ENCODE assay signal across 22 cellular contexts in the genomic region with DNA sequence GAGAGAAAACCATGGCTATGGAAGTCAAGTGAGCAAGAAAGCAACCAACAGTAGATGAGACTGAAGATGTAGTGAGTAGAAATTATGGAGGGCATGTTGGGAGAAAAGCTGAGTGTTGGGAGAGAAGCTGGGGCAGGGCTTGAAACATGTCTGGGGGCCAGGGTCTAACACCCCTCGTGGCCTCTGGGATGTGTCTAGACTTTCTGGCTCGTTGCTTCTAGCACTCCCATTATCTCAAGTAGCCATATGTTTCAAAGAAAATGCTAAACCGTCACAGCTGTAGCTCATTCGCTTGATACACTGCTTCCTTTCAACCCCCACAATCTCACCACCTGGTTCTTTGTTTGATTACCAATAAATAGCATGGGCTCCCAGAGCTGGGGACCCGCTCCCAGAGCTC.
"Had no signal": no experiment of that assay in that cellular context is flagged by ENCODE, and none has a peak within 500 bp of the region (broad histone marks: within the 10 kb centered on the region; RNA-seq: fewer than 3 reads in every experiment).

No MANE protein-coding gene starts in this region.

- H3K36me3 ChIP-seq: breast epithelium, left ventricle myocardium inferior, ovary, right lobe of liver, thoracic aorta, uterus had no signal

- DNase-seq: activated CD4-positive, alpha-beta T cell treated with anti-CD3 and anti-CD28 coated beads, Interleukin-2, amount 50 U/mL, for 1 hour; activated naive CD4-positive, alpha-beta T cell; activated T-cell treated with anti-CD3 and anti-CD28 coated beads for 4 hours; activated T-cell treated with anti-CD3 and anti-CD28 coated beads, Interleukin-2, amount 50 U/mL, for 72 hours; dermis blood vessel endothelial cell; effector CD8-positive, alpha-beta T cell; islet precursor cell; left ventricle myocardium inferior; mesendoderm; ovary; right lobe of liver; stimulated activated CD4-positive, alpha-beta T cell treated with anti-CD3 and anti-CD28 coated beads, Interleukin-4, amount 100 ng/mL, for 1 hour; T-helper 2 cell; trophoblast cell; uterus had no signal

- H3K9me3 ChIP-seq: ovary, right lobe of liver, thoracic aorta, uterus had no signal

- H3K4me1 ChIP-seq: breast epithelium, left ventricle myocardium inferior, right lobe of liver, uterus had no signal

- H3K4me3 ChIP-seq: breast epithelium, left ventricle myocardium inferior, lung, ovary, right lobe of liver, thoracic aorta, uterus had no signal

- H3K27ac ChIP-seq: breast epithelium, left ventricle myocardium inferior, ovary, right lobe of liver, thoracic aorta, uterus had no signal

- ATAC-seq: activated naive CD4-positive, alpha-beta T cell treated with anti-CD3 and anti-CD28 coated beads, Interleukin-2, amount 50 U/mL, for 72 hours; activated T-cell treated with anti-CD3 and anti-CD28 coated beads, Interleukin-2, amount 50 U/mL, for 72 hours; natural killer cell treated with Interleukin-12 subunit alpha and Interleukin-12 subunit beta and Interleukin-15 and Interleukin-18, amount 100 ng/mL, for 72 hours; right lobe of liver; stimulated activated effector memory CD8-positive, alpha-beta T cell treated with anti-CD3 and anti-CD28 coated beads, Interleukin-12 subunit alpha, Interleukin-12 subunit beta, amount 100 ng/mL, for 72 hours; WTC11 had no signal

- H3K27me3 ChIP-seq: breast epithelium, ovary, right lobe of liver, uterus had no signal
